8 cellular contexts compared by ENCODE assay signal in genomic region chr1:55214214-55214902, GRCh38. TPM values are rescaled to one million over a fixed set of nuclear protein-coding genes. Genes with fewer than 3 reads are reported as not detected.
DNase-seq lines count a peak whose midpoint lies in the region; ATAC-seq and TF ChIP-seq lines count a peak whose summit lies in the region.

No MANE protein-coding gene starts in this region.

- H3K36me3 Mint-ChIP-seq in WTC11, result no peaks in the 10 kb centered on the region

- peak; percentile 66 for DNase-seq in ELF-1 (ENCODE audit: low read depth, low spot score)
- DNase-seq in KG1 (lab: John Stamatoyannopoulos, UW), result peak; percentile 15
- peak; percentile 70 for DNase-seq in WTC11 (ENCODE audit: low spot score)
- DNase-seq in lung (ENCODE audit: low spot score), result peak; percentile 49
- peak; percentile 63 for DNase-seq in stimulated activated CD8-positive, alpha-beta memory T cell treated with anti-CD3 and anti-CD28 coated beads, Interleukin-4, amount 100 ng/mL, for 48 hours
- no peak for DNase-seq in AG08395 (ENCODE audit: low spot score)

- H3K4me3 Mint-ChIP-seq in WTC11, result peak overlapping the region; percentile 86

- ATAC-seq in GM21717 (IDR thresholded peaks at IDR 0.05; ENCODE audit: unreplicated experiment) (peak; percentile 18), WTC11 (peak; percentile 25), lung (ENCODE audit: insufficient read depth, low FRiP score) (no peak)

- H3K4me3 ChIP-seq in duodenal mucosa (ENCODE audit: low read depth in 1 of 2, low read length in 2 of 2), result peak overlapping the region; percentile 80 to 88
- peak overlapping the region; percentile 84 for H3K4me3 ChIP-seq in lung

- H3K9me3 ChIP-seq in duodenal mucosa (ENCODE audit: control insufficient read depth in 1 of 2, low read length in 2 of 2) (no peaks in the 10 kb centered on the region), lung (ENCODE audit: control insufficient read depth in 2 of 2, insufficient read depth in 1 of 2, low read length in 1 of 2) (no peaks in the 10 kb centered on the region)

- no peaks in the 10 kb centered on the region for H3K9me3 Mint-ChIP-seq in WTC11

- TF ChIP-seq CTCF in WTC11 (IDR thresholded peaks at IDR 0.05) (no peak), lung (IDR thresholded peaks at IDR 0.05; ENCODE audit: control extremely low read depth, extremely low read depth) (no peak)

- no peaks in the 10 kb centered on the region for H3K27me3 ChIP-seq in duodenal mucosa (ENCODE audit: control insufficient read depth in 1 of 2, insufficient read depth in 2 of 2, low read length in 2 of 2)
- H3K27me3 ChIP-seq in lung (ENCODE audit: control insufficient read depth, insufficient read depth), result no peaks in the 10 kb centered on the region

- 2 to 3% methylated on average over 32 to 40 of the region's 40 CpGs for WGBS in lung, 2 donors

- H3K4me1 ChIP-seq in duodenal mucosa (ENCODE audit: control insufficient read depth in 1 of 2, insufficient read depth in 2 of 2, low read length in 2 of 2) (peaks cover 48 to 54% of the 10 kb centered on the region in 2 donors), lung (ENCODE audit: control insufficient read depth in 2 of 2, insufficient read depth in 2 of 2, low read length in 2 of 2) (peaks cover 8 to 21% of the 10 kb centered on the region in 2 donors)

- peak overlapping the region; percentile 89 for H3K27ac Mint-ChIP-seq in WTC11

- H3K27me3 Mint-ChIP-seq in WTC11 (ENCODE audit: low read depth), result peaks cover 3% of the 10 kb centered on the region; the same call in 1 of the 2 replicates

- CTCF ChIA-PET in WTC11 (lab: Charles Lee), result no interaction called here

- peaks cover 65% of the 10 kb centered on the region for H3K4me1 Mint-ChIP-seq in WTC11

- H3K9ac ChIP-seq in duodenal mucosa (ENCODE audit: low read depth in 1 of 2, low read length in 2 of 2), result peak overlapping the region; percentile 64 to 89

- peak overlapping the region; percentile 63 for H3K27ac ChIP-seq in duodenal mucosa (ENCODE audit: low read depth, low read length)
- H3K27ac ChIP-seq in lung (ENCODE audit: low read depth in 1 of 2, low read length in 1 of 2), result peak overlapping the region; percentile 98 to 99

- POLR2A ChIA-PET in WTC11 (lab: Charles Lee), result no interaction called here

- no peaks in the 10 kb centered on the region for H3K36me3 ChIP-seq in duodenal mucosa (ENCODE audit: control insufficient read depth in 1 of 2, insufficient read depth in 2 of 2, low read length in 2 of 2)
- no peaks in the 10 kb centered on the region for H3K36me3 ChIP-seq in lung (ENCODE audit: control insufficient read depth in 2 of 2, insufficient read depth in 2 of 2, low read length in 2 of 2)

TF ChIP-seq in WTC11, 78 proteins besides CTCF, POLR2A, EP300 and RAD21:
- TF ChIP-seq CDX4 (CRISPR knock-in tag; IDR thresholded peaks at IDR 0.05; ENCODE audit: borderline replicate concordance) (no peak), ZNF532 (CRISPR knock-in tag; IDR thresholded peaks at IDR 0.05; ENCODE audit: borderline replicate concordance) (no peak), ETV6 (CRISPR knock-in tag; IDR thresholded peaks at IDR 0.05) (peak; percentile 57), TCF7 (CRISPR knock-in tag; IDR thresholded peaks at IDR 0.05; ENCODE audit: low read depth) (no peak), MAX (CRISPR knock-in tag; IDR thresholded peaks at IDR 0.05) (no peak), NFE2L1 (CRISPR knock-in tag; IDR thresholded peaks at IDR 0.05) (peak; percentile 22; the same call in 1 of the 2 replicates), ZNF423 (CRISPR knock-in tag; IDR thresholded peaks at IDR 0.05) (peak; percentile 64; the same call in 1 of the 2 replicates), E2F1 (CRISPR knock-in tag; IDR thresholded peaks at IDR 0.05) (no peak), FOXP1 (CRISPR knock-in tag; IDR thresholded peaks at IDR 0.05; ENCODE audit: borderline replicate concordance) (0 out of 2 replicates have a peak, but pooled peaks have one; percentile 31)
TF ChIP-seq in WTC11: peak in this region for 4.

RNA-seq across cellular contexts. Expression of gene USP24, which starts 0.8 kb away (rescaled TPM):
- total RNA-seq in WTC11 (2021) (35.4 to 40.9 TPM (median 37.2 TPM) in 3 replicates), lung (10 to 100 TPM; 36.7 to 77.8 TPM)
- polyA plus RNA-seq in lung, result 10 to 100 TPM in 1 of 2 donors, 1 to 10 TPM in 1; 7.8 to 10.6 TPM
